In the genomic region with DNA sequence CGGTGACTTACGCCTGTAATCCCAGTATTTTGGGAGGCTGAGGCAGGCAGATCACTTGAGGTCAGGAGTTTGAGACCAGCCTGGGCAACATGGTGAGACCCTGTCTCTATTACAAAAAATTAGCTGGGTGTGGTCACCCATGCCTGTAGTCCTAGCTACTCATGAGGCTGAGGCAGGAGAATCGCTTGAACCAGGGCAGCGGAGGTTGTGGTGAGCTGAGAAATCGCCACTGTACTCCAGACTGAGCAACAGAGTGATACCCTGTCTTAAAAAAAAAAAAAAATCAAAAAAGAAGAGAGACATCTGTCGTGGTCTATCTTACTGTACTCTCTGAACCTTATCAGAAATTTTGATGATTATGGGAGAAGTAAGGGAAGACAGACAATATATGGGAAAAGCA, we compare ENCODE assay signal across 16 cellular contexts.
"Had no signal": no experiment of that assay in that cellular context is flagged by ENCODE, and none has a peak within 500 bp of the region (broad histone marks: within the 10 kb centered on the region; RNA-seq: fewer than 3 reads in every experiment).

No MANE protein-coding gene starts in this region.

- H3K27ac Mint-ChIP-seq: activated CD4-positive, alpha-beta memory T cell treated with anti-CD3 and anti-CD28 coated beads, Interleukin-2, amount 10 ng/mL, durations not matched to agents 7 days and 5 days; activated CD8-positive, alpha-beta memory T cell treated with anti-CD3 and anti-CD28 coated beads, Interleukin-2, amount 10 ng/mL, durations not matched to agents 7 days and 5 days; activated naive CD8-positive, alpha-beta T cell treated with anti-CD3 and anti-CD28 coated beads, Interleukin-2, amount 10 ng/mL, durations not matched to agents 7 days and 5 days; mesothelial cell of epicardium; T-helper 17 cell had no signal

- H3K4me1 Mint-ChIP-seq: mesothelial cell of epicardium had no signal

- H3K27ac ChIP-seq: esophagus squamous epithelium, thoracic aorta, upper lobe of right lung had no signal

- H3K9me3 Mint-ChIP-seq: activated CD4-positive, alpha-beta memory T cell treated with anti-CD3 and anti-CD28 coated beads, Interleukin-2, amount 10 ng/mL, durations not matched to agents 7 days and 5 days; effector memory CD8-positive, alpha-beta T cell; mesothelial cell of epicardium had no signal

- H3K27me3 ChIP-seq: esophagus squamous epithelium, upper lobe of right lung had no signal

- H3K4me3 Mint-ChIP-seq: activated CD4-positive, alpha-beta memory T cell treated with anti-CD3 and anti-CD28 coated beads, Interleukin-2, amount 10 ng/mL, durations not matched to agents 7 days and 5 days; activated CD8-positive, alpha-beta memory T cell treated with anti-CD3 and anti-CD28 coated beads, Interleukin-2, amount 10 ng/mL, durations not matched to agents 7 days and 5 days; activated naive CD8-positive, alpha-beta T cell treated with anti-CD3 and anti-CD28 coated beads, Interleukin-2, amount 10 ng/mL, durations not matched to agents 7 days and 5 days; effector memory CD8-positive, alpha-beta T cell; mesothelial cell of epicardium; T-helper 17 cell had no signal

- H3K36me3 ChIP-seq: esophagus squamous epithelium, thoracic aorta, upper lobe of right lung had no signal

- H3K36me3 Mint-ChIP-seq: mesothelial cell of epicardium had no signal

- H3K4me3 ChIP-seq: esophagus squamous epithelium, lung, thoracic aorta, upper lobe of right lung had no signal

- ATAC-seq: activated CD8-positive, alpha-beta memory T cell treated with anti-CD3 and anti-CD28 coated beads, Interleukin-2, amount 10 ng/mL, durations not matched to agents 7 days and 5 days; effector memory CD8-positive, alpha-beta T cell; upper lobe of right lung had no signal

- H3K9me3 ChIP-seq: esophagus squamous epithelium, thoracic aorta, upper lobe of right lung had no signal

- DNase-seq: activated CD4-positive, alpha-beta memory T cell treated with anti-CD3 and anti-CD28 coated beads, Interleukin-2, amount 10 ng/mL, durations not matched to agents 7 days and 5 days; activated CD4-positive, alpha-beta T cell treated with anti-CD3 and anti-CD28 coated beads for 48 hours; activated CD4-positive, CD25-positive, alpha-beta regulatory T cell; activated CD8-positive, alpha-beta memory T cell treated with anti-CD3 and anti-CD28 coated beads, Interleukin-2, amount 10 ng/mL, durations not matched to agents 7 days and 5 days; activated naive CD8-positive, alpha-beta T cell treated with anti-CD3 and anti-CD28 coated beads, Interleukin-2, amount 10 ng/mL, durations not matched to agents 7 days and 5 days; amygdala; effector memory CD8-positive, alpha-beta T cell; esophagus squamous epithelium; hippocampal formation; occipital lobe; T-helper 17 cell; upper lobe of right lung had no signal

- H3K27me3 Mint-ChIP-seq: activated CD4-positive, alpha-beta memory T cell treated with anti-CD3 and anti-CD28 coated beads, Interleukin-2, amount 10 ng/mL, durations not matched to agents 7 days and 5 days; activated CD8-positive, alpha-beta memory T cell treated with anti-CD3 and anti-CD28 coated beads, Interleukin-2, amount 10 ng/mL, durations not matched to agents 7 days and 5 days; activated naive CD8-positive, alpha-beta T cell treated with anti-CD3 and anti-CD28 coated beads, Interleukin-2, amount 10 ng/mL, durations not matched to agents 7 days and 5 days; effector memory CD8-positive, alpha-beta T cell; progenitor cell of endocrine pancreas; T-helper 17 cell had no signal
